22 cellular contexts compared by ENCODE assay signal in the genomic region with DNA sequence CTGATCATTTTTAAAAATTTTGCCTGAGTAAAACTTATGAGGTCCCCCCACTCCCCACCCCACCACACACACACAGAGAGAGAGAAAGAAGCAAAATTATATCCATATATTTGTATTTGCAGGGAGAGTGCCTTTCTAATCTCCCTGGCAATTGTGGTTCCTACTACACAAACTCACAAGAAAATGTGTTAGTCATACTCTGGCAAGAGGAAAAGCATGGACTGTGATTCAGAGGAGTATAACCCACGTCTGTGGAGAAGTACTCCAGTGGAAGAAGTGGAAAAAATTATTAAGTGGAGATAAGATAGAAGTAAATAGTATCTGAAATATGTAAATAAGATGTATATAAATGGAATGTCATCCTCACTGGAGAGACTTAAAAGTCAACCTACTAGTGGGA.
A peak's percentile ranks its signal among the peaks of the same experiment; 100 is the strongest.
DNase-seq lines count a peak whose midpoint lies in the region; TF ChIP-seq lines count a peak whose summit lies in the region.
"Had no signal": no experiment of that assay in that cellular context is flagged by ENCODE, and none has a peak within 500 bp of the region (broad histone marks: within the 10 kb centered on the region; RNA-seq: fewer than 3 reads in every experiment).

No MANE protein-coding gene starts in this region.

- 4 to 27% methylated on average over 1 of the region's 1 CpG for WGBS in transverse colon (ENCODE audit: low coverage in 1 of 2), 2 donors

- peaks cover 3% of the 10 kb centered on the region for H3K9me3 ChIP-seq in adipocyte (ENCODE audit: control insufficient read depth, low read length)
- H3K9me3 ChIP-seq in fibroblast of lung (ENCODE audit: control insufficient read depth, insufficient read depth, low read depth, low read length), result no peaks in the 10 kb centered on the region
- H3K9me3 ChIP-seq in transverse colon, result peaks cover 0 to 3% of the 10 kb centered on the region in 2 donors
- H3K9me3 ChIP-seq: BLaER1, HAP-1 had no signal

- TF ChIP-seq CTCF in fibroblast of lung (conservative IDR thresholded peaks at IDR 0.05 in 1 of 2, IDR thresholded peaks at IDR 0.05 in 1 of 2; ENCODE audit: low read depth in 1 of 2, low read length in 2 of 2) (no peak), transverse colon (IDR thresholded peaks at IDR 0.05) (no peak)

- no peak overlapping the region for H3K4me2 ChIP-seq in fibroblast of lung (ENCODE audit: extremely low read depth, insufficient read depth, low read length)
- H3K4me2 ChIP-seq: BLaER1 had no signal

- H3K9ac ChIP-seq in adipocyte (ENCODE audit: low read length), result no peak overlapping the region
- H3K9ac ChIP-seq in fibroblast of lung (ENCODE audit: insufficient read depth, low read length), result no peak overlapping the region
- H3K9ac ChIP-seq: BLaER1 had no signal

- H3K36me3 ChIP-seq in adipocyte (ENCODE audit: control insufficient read depth, insufficient read depth, low read length, severe bottlenecking), result no peaks in the 10 kb centered on the region
- H3K36me3 ChIP-seq in fibroblast of lung (ENCODE audit: control insufficient read depth, insufficient read depth, low read length), result no peaks in the 10 kb centered on the region
- no peaks in the 10 kb centered on the region for H3K36me3 ChIP-seq in transverse colon
- H3K36me3 ChIP-seq: BLaER1, HAP-1, upper lobe of left lung had no signal

- in situ Hi-C loops in transverse colon (cut with MboI; ENCODE audit: low pct_ligation_motif_present in 1 of 4, low pct_unique_long_range_greater_than_20kb in 1 of 4, low sequenced_read_pairs in 3 of 4), result no loop called here

- H3K27me3 ChIP-seq in adipocyte (replicated peaks; ENCODE audit: control insufficient read depth, insufficient read depth, low read length) (no peaks in the 10 kb centered on the region), fibroblast of lung (ENCODE audit: control insufficient read depth, insufficient read depth, low read length) (no peaks in the 10 kb centered on the region), transverse colon (no peaks in the 10 kb centered on the region)
- H3K27me3 ChIP-seq: BLaER1, upper lobe of left lung had no signal

- H3K27ac ChIP-seq in fibroblast of lung (ENCODE audit: insufficient read depth, low read length) (no peak overlapping the region), transverse colon (no peak overlapping the region)
- H3K27ac ChIP-seq: BLaER1, upper lobe of left lung had no signal

- H3K79me2 ChIP-seq in fibroblast of lung (ENCODE audit: control insufficient read depth, insufficient read depth, low read length), result no peaks in the 10 kb centered on the region

- TF ChIP-seq POLR2A in transverse colon (IDR thresholded peaks at IDR 0.05), result no peak

- H4K20me1 ChIP-seq in fibroblast of lung (ENCODE audit: control insufficient read depth, extremely low read depth, insufficient read depth, low read length), result no peaks in the 10 kb centered on the region
- H4K20me1 ChIP-seq: BLaER1 had no signal

- H3K4me1 ChIP-seq in adipocyte (ENCODE audit: control insufficient read depth, insufficient read depth, low read length) (no peaks in the 10 kb centered on the region), fibroblast of lung (ENCODE audit: control insufficient read depth, extremely low read depth, insufficient read depth, low read length) (no peaks in the 10 kb centered on the region), transverse colon (no peaks in the 10 kb centered on the region)
- H3K4me1 ChIP-seq: HAP-1, upper lobe of left lung had no signal

- H2AFZ ChIP-seq in fibroblast of lung (ENCODE audit: low read length), result no peak overlapping the region

- H3K4me3 ChIP-seq in adipocyte (ENCODE audit: low read length), result no peak overlapping the region
- no peak overlapping the region for H3K4me3 ChIP-seq in fibroblast of lung (replicated peaks in 1 of 4; ENCODE audit: control extremely low read depth in 1 of 4, insufficient read depth in 1 of 4, low read depth in 3 of 4, low read length in 4 of 4)
- no peak overlapping the region for H3K4me3 ChIP-seq in transverse colon
- H3K4me3 ChIP-seq: BLaER1, HAP-1, upper lobe of left lung had no signal

- intact Hi-C loops in transverse colon (cut with DNase I; ENCODE audit: low total_unique reads), result no loop called here

- DNase-seq in GM04503 (ENCODE audit: low read depth) (peak; percentile 32), adipocyte (ENCODE audit: low read depth) (peak; percentile 53), fibroblast of lung (ENCODE audit: low read depth in 2 of 2) (peak; percentile 61 to 92), renal cortical epithelial cell (ENCODE audit: low read depth) (peak; percentile 15), HuH-7.5 (ENCODE audit: low spot score) (no peak), transverse colon (no peak), ureter (ENCODE audit: low spot score) (no peak)
- no peak for DNase-seq in activated effector memory CD4-positive, alpha-beta T cell treated with Interleukin-2 at 50 U/mL for 16 hours
- DNase-seq: activated CD4-positive, alpha-beta T cell treated with anti-CD3 and anti-CD28 coated beads for 1 hour; activated naive CD8-positive, alpha-beta T cell treated with anti-CD3 and anti-CD28 coated beads, Interleukin-2, amount 10 ng/mL, durations not matched to agents 7 days and 5 days; Calu3; effector memory CD4-positive, alpha-beta T cell; NCI-H187; NCI-H446; NK-92 treated with Interleukin-12 subunit alpha and Interleukin-12 subunit beta, amount 100 ng/mL, for 24 hours; posterior cingulate gyrus; RPMI8226; stimulated activated CD4-positive, alpha-beta T cell treated with anti-CD3 and anti-CD28 coated beads, Interleukin-2, amount 100 ng/mL, for 48 hours; T1000; upper lobe of left lung had no signal

- TF ChIP-seq EP300 in transverse colon (IDR thresholded peaks at IDR 0.05; ENCODE audit: low read depth), result no peak

Comparison
In these comparisons a context has a peak if more than half of its experiments do, and no peak if none do; other contexts are left out.
1. DNase-seq: peak in GM04503 (single experiment), adipocyte (single experiment), fibroblast of lung (2 of 2) and renal cortical epithelial cell (single experiment); none in activated effector memory CD4-positive, alpha-beta T cell treated with Interleukin-2 at 50 U/mL for 16 hours (single experiment), HuH-7.5 (single experiment), transverse colon (single experiment) and ureter (single experiment).